ENCODE assay signal across 26 cellular contexts in the genomic region with DNA sequence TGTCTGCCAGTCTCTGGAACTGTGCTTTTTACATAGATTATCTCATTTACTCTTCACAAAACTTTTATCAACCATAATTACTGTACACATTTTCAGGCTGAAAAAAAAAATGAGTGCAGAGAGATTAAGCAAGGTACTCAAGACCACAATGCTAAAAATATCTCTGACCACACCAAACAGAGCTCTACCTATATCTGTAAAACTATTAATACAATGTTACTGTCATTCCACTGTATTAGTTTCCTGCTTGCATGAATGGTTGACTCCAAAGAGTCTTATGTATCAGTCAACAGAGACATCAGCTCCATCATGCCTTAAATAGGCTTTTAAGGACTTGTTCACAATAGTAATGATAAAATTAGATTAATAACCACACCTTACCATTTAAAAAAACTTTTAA.
DNase-seq lines count a peak whose midpoint lies in the region; ATAC-seq and TF ChIP-seq lines count a peak whose summit lies in the region.
"Had no signal": no experiment of that assay in that cellular context is flagged by ENCODE, and none has a peak within 500 bp of the region (broad histone marks: within the 10 kb centered on the region; RNA-seq: fewer than 3 reads in every experiment).

No MANE protein-coding gene starts in this region.

- no peak for TF ChIP-seq POLR2A in GM18505 (IDR thresholded peaks at IDR 0.05; ENCODE audit: borderline replicate concordance, extremely low read depth, insufficient read depth, insufficient read length)

- ATAC-seq in GM18505 (IDR thresholded peaks at IDR 0.05; ENCODE audit: unreplicated experiment) (peak; percentile 70), GM19372 (IDR thresholded peaks at IDR 0.05; ENCODE audit: low read depth, unreplicated experiment) (peak; percentile 86), HG02884 (IDR thresholded peaks at IDR 0.05; ENCODE audit: unreplicated experiment) (peak; percentile 94), HG03025 (IDR thresholded peaks at IDR 0.05; ENCODE audit: low FRiP score, unreplicated experiment) (no peak)
- ATAC-seq: stimulated activated effector memory CD8-positive, alpha-beta T cell treated with anti-CD3 and anti-CD28 coated beads, Interleukin-12 subunit alpha, Interleukin-12 subunit beta, amount 100 ng/mL, for 72 hours had no signal

- no peaks in the 10 kb centered on the region for H3K79me1 ChIP-seq in mesendoderm (ENCODE audit: low read length)

- DNase-seq in MM.1S (peak; percentile 63), mesendoderm (no peak), colonic mucosa (no peak)
- DNase-seq: activated CD4-positive, CD25-positive, alpha-beta regulatory T cell treated with anti-CD3 and anti-CD28 coated beads, Interleukin-2, amount 50 U/mL, for 72 hours; activated naive CD4-positive, alpha-beta T cell; activated T-cell treated with anti-CD3 and anti-CD28 coated beads, Interleukin-2, amount 50 U/mL, for 1 hour; adrenal gland; cortex of kidney; DMS 273 treated with DMSO at 0.1 percent for 48 hours; kidney glomerular epithelial cell; NCI-H1105; NCI-H2029 treated with DMSO at 0.1 percent for 48 hours; NCI-H226; NCI-H774; nucleus accumbens; OCI-M1; SIG-M5; stimulated activated CD4-positive, alpha-beta T cell treated with anti-CD3 and anti-CD28 coated beads, Interleukin-2, amount 100 ng/mL, for 24 hours; T-helper 1 cell had no signal

- H4K20me1 ChIP-seq in MM.1S (ENCODE audit: insufficient read depth, low read length): no peaks in the 10 kb centered on the region

- H2BK15ac ChIP-seq in mesendoderm (replicated peaks; ENCODE audit: low read depth): no peak overlapping the region

- H3K4me2 ChIP-seq in MM.1S (ENCODE audit: low read depth, low read length) (peak overlapping the region; percentile 56; the same call in 1 of the 2 replicates), mesendoderm (ENCODE audit: low read length) (no peak overlapping the region)

- H3K4ac ChIP-seq in mesendoderm (ENCODE audit: low read depth, low read length): no peak overlapping the region

- H2AK5ac ChIP-seq in mesendoderm (ENCODE audit: low read length): no peak overlapping the region

- H3K4me1 ChIP-seq in MM.1S (ENCODE audit: low read length) (peaks cover 14% of the 10 kb centered on the region), mesendoderm (ENCODE audit: control insufficient read depth, low read depth, low read length) (no peaks in the 10 kb centered on the region), colonic mucosa (no peaks in the 10 kb centered on the region)
- H3K4me1 ChIP-seq: adrenal gland had no signal

- no peak overlapping the region for H3K9ac ChIP-seq in MM.1S (ENCODE audit: low read length)
- H3K9ac ChIP-seq in mesendoderm (ENCODE audit: low read length): no peak overlapping the region
- no peak overlapping the region for H3K9ac ChIP-seq in colonic mucosa (ENCODE audit: low read depth in 2 of 2, low read length in 2 of 2)

- no peak overlapping the region for H2BK120ac ChIP-seq in mesendoderm (ENCODE audit: low read depth, low read length)

- H3K18ac ChIP-seq in mesendoderm (ENCODE audit: low read length): no peak overlapping the region

- no peak overlapping the region for H4K5ac ChIP-seq in mesendoderm (ENCODE audit: low read length)

- no peak overlapping the region for H2BK5ac ChIP-seq in mesendoderm (ENCODE audit: low read length)

- H3K9me3 ChIP-seq in MM.1S (replicated peaks; ENCODE audit: insufficient read depth, low read length): no peaks in the 10 kb centered on the region
- H3K9me3 ChIP-seq in colonic mucosa: no peaks in the 10 kb centered on the region
- H3K9me3 ChIP-seq: adrenal gland had no signal

- H3K79me2 ChIP-seq in MM.1S (ENCODE audit: low read length) (no peaks in the 10 kb centered on the region), mesendoderm (ENCODE audit: control insufficient read depth, insufficient read depth, low read length) (no peaks in the 10 kb centered on the region)

- TF ChIP-seq CTCF in MM.1S (IDR thresholded peaks at IDR 0.05; ENCODE audit: low read length) (no peak), colonic mucosa (IDR thresholded peaks at IDR 0.05) (no peak)

- no peak overlapping the region for H3K4me3 ChIP-seq in MM.1S (ENCODE audit: low read length)
- H3K4me3 ChIP-seq in mesendoderm (ENCODE audit: low read length): no peak overlapping the region
- H3K4me3 ChIP-seq in colonic mucosa: no peak overlapping the region
- H3K4me3 ChIP-seq: adrenal gland, skin epidermis had no signal

- no peak overlapping the region for H3K56ac ChIP-seq in mesendoderm (ENCODE audit: low read length)

- H3F3A ChIP-seq in MM.1S (ENCODE audit: insufficient read depth, low read length): 0 out of 2 replicates have a peak, but pooled peaks cover 3% of the 10 kb centered on the region

- H3K27me3 ChIP-seq in MM.1S (replicated peaks; ENCODE audit: insufficient read depth, low read length): no peaks in the 10 kb centered on the region
- no peaks in the 10 kb centered on the region for H3K27me3 ChIP-seq in mesendoderm (ENCODE audit: insufficient read depth, low read length, poor library complexity)
- H3K27me3 ChIP-seq in colonic mucosa: no peaks in the 10 kb centered on the region
- H3K27me3 ChIP-seq: adrenal gland had no signal

- H3K27ac ChIP-seq in MM.1S (ENCODE audit: low read length): peak overlapping the region; percentile 16; the same call in 1 of the 2 replicates
- H3K27ac ChIP-seq in mesendoderm (ENCODE audit: low read depth, low read length): no peak overlapping the region
- no peak overlapping the region for H3K27ac ChIP-seq in colonic mucosa
- H3K27ac ChIP-seq: adrenal gland, C4-2B, skin epidermis had no signal

- H3K36me3 ChIP-seq in MM.1S (replicated peaks; ENCODE audit: insufficient read depth, low read length) (no peaks in the 10 kb centered on the region), mesendoderm (ENCODE audit: control insufficient read depth, insufficient read depth, low read length) (no peaks in the 10 kb centered on the region), colonic mucosa (no peaks in the 10 kb centered on the region)
- H3K36me3 ChIP-seq: adrenal gland had no signal

- no peak overlapping the region for H3K23ac ChIP-seq in mesendoderm (ENCODE audit: low read length)

- intact Hi-C loops in colonic mucosa (cut with DNase I): no loop called here

- H4K8ac ChIP-seq in mesendoderm (ENCODE audit: low read depth, low read length): no peak overlapping the region

- no peak overlapping the region for H2AFZ ChIP-seq in MM.1S (ENCODE audit: low read length)

- no peaks in the 10 kb centered on the region for H3K9me2 ChIP-seq in MM.1S (replicated peaks; ENCODE audit: insufficient read depth, low read length)
